In genomic region chr1:155078496-155079209, GRCh38 we compare ENCODE assay signal across 8 cellular contexts. TPM values are rescaled to one million over a fixed set of nuclear protein-coding genes. Genes with fewer than 3 reads are reported as not detected.
DNase-seq lines count a peak whose midpoint lies in the region; ATAC-seq, FAIRE-seq and TF ChIP-seq lines count a peak whose summit lies in the region.

Gene EFNA3 (plus strand): TSS chr1:155078837. CDS start chr1:155078942, 105 bp downstream.

- peak within 1 kb of the TSS; percentile 67 for H4K91ac ChIP-seq in H1 (replicated peaks; ENCODE audit: insufficient read length, low read length)

- no peaks in the 10 kb centered on the region for H3K79me1 ChIP-seq in H1 (ENCODE audit: low read depth, low read length)

- TF ChIP-seq RAD21 in H1 (IDR thresholded peaks at IDR 0.05 in 1 of 2, conservative IDR thresholded peaks at IDR 0.05 in 1 of 2; ENCODE audit: low read depth in 2 of 2, low read length in 2 of 2), result no peak

- CTCF ChIA-PET in activated CD4-positive, alpha-beta memory T cell treated with anti-CD3 and anti-CD28 coated beads, Interleukin-2, amount 10 ng/mL, durations not matched to agents 7 days and 5 days (lab: Charles Lee), result interaction anchor here (2.0 kb wide), 1 partner anchor 17 kb away, joined by 7 read pairs; no protein-coding TSS in a partner anchor
- CTCF ChIA-PET in H1 (lab: Charles Lee; ENCODE audit: partially characterized antibody), result interaction anchor here (0.5 to 33.9 kb wide), 6 partner anchors 8 to 170 kb away, joined by 3 to 907 read pairs (median 6); partner anchors contain the start of genes ADAM15 and EFNA4

- no peak within 1 kb of the TSS for H4K5ac ChIP-seq in H1 (ENCODE audit: insufficient read length, low read depth, low read length)

- H4K20me1 ChIP-seq in H1 (replicated peaks in 1 of 2; ENCODE audit: control insufficient read depth in 1 of 2, insufficient read depth in 2 of 2, low read length in 2 of 2), result peaks cover 0 to 11% of the 10 kb centered on the region in 2 experiments

- H3K23ac ChIP-seq in H1 (ENCODE audit: insufficient read length), result no peak within 1 kb of the TSS

- H3K18ac ChIP-seq in H1 (ENCODE audit: extremely low read depth, low read length), result peak within 1 kb of the TSS; percentile 71

- no peak within 1 kb of the TSS for H2BK5ac ChIP-seq in H1 (ENCODE audit: low read depth, low read length)

- H3K14ac ChIP-seq in H1 (ENCODE audit: insufficient read length), result no peak within 1 kb of the TSS

- no peak within 1 kb of the TSS; the same call in 1 of the 2 replicates for H4K8ac ChIP-seq in H1 (ENCODE audit: extremely low read depth, insufficient read depth, low read length)

- H2BK120ac ChIP-seq in H1 (replicated peaks; ENCODE audit: low read depth, low read length), result no peak within 1 kb of the TSS

- no peak for TF ChIP-seq POLR2A in H1 (IDR thresholded peaks at IDR 0.05; ENCODE audit: control extremely low read depth in 1 of 2, low read depth in 2 of 2, low read length in 2 of 2)

- TF ChIP-seq CTCF in H1 (IDR thresholded peaks at IDR 0.05; ENCODE audit: control extremely low read depth in 1 of 3, insufficient read depth in 1 of 3, low read depth in 1 of 3, low read length in 3 of 3), result 0 out of 4 replicates have a peak, but pooled peaks of 1 of the 3 experiments have one; percentile 4

- peak; percentile 69 to 77 for DNase-seq in NCI-H187 (lab: John Stamatoyannopoulos, UW)
- DNase-seq in NCI-H187 treated with DMSO at 0.1 percent for 48 hours (lab: John Stamatoyannopoulos, UW), result no peak
- DNase-seq in NCI-H1930 (lab: John Stamatoyannopoulos, UW), result peak; percentile 49 to 72
- DNase-seq in activated CD4-positive, alpha-beta memory T cell treated with anti-CD3 and anti-CD28 coated beads, Interleukin-2, amount 10 ng/mL, durations not matched to agents 7 days and 5 days, result peak; percentile 68
- DNase-seq in H1 (ENCODE audit: low read depth in 1 of 2, low spot score in 2 of 2), result peak in 1 of 2 experiments; percentile 91
- peak; percentile 52 for DNase-seq in midbrain (lab: John Stamatoyannopoulos, UW)

- H3K36me3 Mint-ChIP-seq in activated CD4-positive, alpha-beta memory T cell treated with anti-CD3 and anti-CD28 coated beads, Interleukin-2, amount 10 ng/mL, durations not matched to agents 7 days and 5 days (ENCODE audit: low read depth), result no peaks in the 10 kb centered on the region
- no peaks in the 10 kb centered on the region for H3K36me3 Mint-ChIP-seq in stimulated activated memory B cell treated with anti-CD40 and anti-IgM and Interleukin-4, amounts not matched to agents 10 μg/mL and 1 μg/mL and 100 μg/mL, for 72 hours

- no peaks in the 10 kb centered on the region for H3K79me2 ChIP-seq in H1 (ENCODE audit: control insufficient read depth in 1 of 2, insufficient read depth in 2 of 2, low read length in 2 of 2)

- peak within 1 kb of the TSS; percentile 75; the same call in 1 of the 2 replicates for H2BK12ac ChIP-seq in H1 (ENCODE audit: low read depth, low read length)

- ATAC-seq in stimulated activated memory B cell treated with anti-CD40 and anti-IgM and Interleukin-4, amounts not matched to agents 10 μg/mL and 1 μg/mL and 100 μg/mL, for 72 hours, result peak; percentile 68
- no peak for ATAC-seq in GM18498 (IDR thresholded peaks at IDR 0.05; ENCODE audit: unreplicated experiment)

- H2AK5ac ChIP-seq in H1 (ENCODE audit: low read depth, low read length), result peak within 1 kb of the TSS; percentile 48; the same call in 1 of the 2 replicates

- no peak for FAIRE-seq in H1 (lab: Jason Lieb, UNC)

- H3K9ac ChIP-seq in H1 (replicated peaks in 1 of 4; ENCODE audit: extremely low read depth in 1 of 4, low read depth in 3 of 4, low read length in 3 of 4), result no peak within 1 kb of the TSS

- H3K27ac ChIP-seq in H1 (ENCODE audit: low read depth, low read length), result no peak within 1 kb of the TSS

- H3K56ac ChIP-seq in H1 (replicated peaks; ENCODE audit: insufficient read length, low read depth, low read length), result no peak within 1 kb of the TSS

- H2BK15ac ChIP-seq in H1 (ENCODE audit: low read length), result peak within 1 kb of the TSS; percentile 46; the same call in 1 of the 2 replicates

- H3K4me3 ChIP-seq in H1 (ENCODE audit: extremely low read depth in 1 of 4, insufficient read depth in 2 of 4, low read depth in 3 of 4, low read length in 4 of 4), result peak within 1 kb of the TSS; percentile 57 to 77 (median 64)

- 6% methylated on average over 14 of the region's 59 CpGs; no CpG with 5 or more reads in 1 of the 2 experiments for WGBS in H1 (ENCODE audit: extremely low coverage in 1 of 2, insufficient coverage in 1 of 2, insufficient read length in 1 of 2, insufficient replicate concordance in 2 of 2, low coverage in 1 of 2, low lambda C conversion rate in 2 of 2, missing lambda C conversion rate in 1 of 2), 2 experiments

- H3K4me3 Mint-ChIP-seq in activated CD4-positive, alpha-beta memory T cell treated with anti-CD3 and anti-CD28 coated beads, Interleukin-2, amount 10 ng/mL, durations not matched to agents 7 days and 5 days, result peak within 1 kb of the TSS; percentile 13
- peak within 1 kb of the TSS; percentile 68 for H3K4me3 Mint-ChIP-seq in stimulated activated memory B cell treated with anti-CD40 and anti-IgM and Interleukin-4, amounts not matched to agents 10 μg/mL and 1 μg/mL and 100 μg/mL, for 72 hours

- H3K9me3 ChIP-seq in H1 (ENCODE audit: insufficient read depth in 2 of 2, low read depth in 1 of 2, low read length in 1 of 2), result no peaks in the 10 kb centered on the region

- POLR2A ChIA-PET in activated CD4-positive, alpha-beta memory T cell treated with anti-CD3 and anti-CD28 coated beads, Interleukin-2, amount 10 ng/mL, durations not matched to agents 7 days and 5 days (lab: Charles Lee), result interaction anchor here (1.1 to 5.1 kb wide), 3 partner anchors 11 to 18 kb away, joined by 3 to 22 read pairs (median 4); partner anchors contain the start of gene EFNA4
- POLR2A ChIA-PET in H1 (lab: Charles Lee; ENCODE audit: partially characterized antibody), result interaction anchor here (0.8 to 2.6 kb wide), 5 partner anchors 9 to 105 kb away, joined by 3 to 18 read pairs (median 7); partner anchors contain the start of gene EFNA4

- peaks cover 0 to 34% (median 16%) of the 10 kb centered on the region in 4 experiments; a peak in 6 of 7 replicates for H3K4me1 ChIP-seq in H1 (replicated peaks in 1 of 4; ENCODE audit: control insufficient read depth in 3 of 4, insufficient read depth in 4 of 4, low read length in 3 of 4)

- no peaks in the 10 kb centered on the region for H3K36me3 ChIP-seq in H1 (ENCODE audit: control insufficient read depth in 2 of 4, insufficient read depth in 4 of 4, low read length in 3 of 4)

- no peak within 1 kb of the TSS for H2AFZ ChIP-seq in H1 (ENCODE audit: low read length)

- H2BK20ac ChIP-seq in H1 (ENCODE audit: low read length), result peak within 1 kb of the TSS; percentile 55; the same call in 1 of the 2 replicates

- H3K4me1 Mint-ChIP-seq in activated CD4-positive, alpha-beta memory T cell treated with anti-CD3 and anti-CD28 coated beads, Interleukin-2, amount 10 ng/mL, durations not matched to agents 7 days and 5 days, result peaks cover 56% of the 10 kb centered on the region
- peaks cover 46% of the 10 kb centered on the region for H3K4me1 Mint-ChIP-seq in stimulated activated memory B cell treated with anti-CD40 and anti-IgM and Interleukin-4, amounts not matched to agents 10 μg/mL and 1 μg/mL and 100 μg/mL, for 72 hours

- H3K27ac Mint-ChIP-seq in activated CD4-positive, alpha-beta memory T cell treated with anti-CD3 and anti-CD28 coated beads, Interleukin-2, amount 10 ng/mL, durations not matched to agents 7 days and 5 days, result no peak within 1 kb of the TSS
- H3K27ac Mint-ChIP-seq in stimulated activated memory B cell treated with anti-CD40 and anti-IgM and Interleukin-4, amounts not matched to agents 10 μg/mL and 1 μg/mL and 100 μg/mL, for 72 hours, result peak within 1 kb of the TSS; percentile 50

- peaks cover 45 to 59% (median 57%) of the 10 kb centered on the region in 4 experiments for H3K27me3 ChIP-seq in H1 (replicated peaks in 1 of 4; ENCODE audit: control insufficient read depth in 3 of 4, extremely low read depth in 1 of 4, insufficient read depth in 3 of 4, low read length in 3 of 4)

- no peak within 1 kb of the TSS for H3K4ac ChIP-seq in H1 (replicated peaks; ENCODE audit: insufficient read length, low read depth, low read length)

- H3K27me3 Mint-ChIP-seq in activated CD4-positive, alpha-beta memory T cell treated with anti-CD3 and anti-CD28 coated beads, Interleukin-2, amount 10 ng/mL, durations not matched to agents 7 days and 5 days, result peaks cover 55% of the 10 kb centered on the region
- peaks cover 42% of the 10 kb centered on the region for H3K27me3 Mint-ChIP-seq in stimulated activated memory B cell treated with anti-CD40 and anti-IgM and Interleukin-4, amounts not matched to agents 10 μg/mL and 1 μg/mL and 100 μg/mL, for 72 hours

- peaks cover 16% of the 10 kb centered on the region; the same call in 1 of the 2 replicates for H3K23me2 ChIP-seq in H1 (ENCODE audit: low read depth, low read length)

- H3K9me3 Mint-ChIP-seq in activated CD4-positive, alpha-beta memory T cell treated with anti-CD3 and anti-CD28 coated beads, Interleukin-2, amount 10 ng/mL, durations not matched to agents 7 days and 5 days, result no peaks in the 10 kb centered on the region
- no peaks in the 10 kb centered on the region for H3K9me3 Mint-ChIP-seq in stimulated activated memory B cell treated with anti-CD40 and anti-IgM and Interleukin-4, amounts not matched to agents 10 μg/mL and 1 μg/mL and 100 μg/mL, for 72 hours

- no peak for TF ChIP-seq EP300 in H1 (IDR thresholded peaks at IDR 0.05; ENCODE audit: borderline replicate concordance in 1 of 2, low read depth in 2 of 2, low read length in 2 of 2)

- peak within 1 kb of the TSS; percentile 93 to 95 for H3K4me2 ChIP-seq in H1 (ENCODE audit: insufficient read depth in 1 of 2, low read depth in 2 of 2, low read length in 2 of 2)

TF ChIP-seq in H1, 55 proteins besides CTCF, POLR2A, EP300 and RAD21 (continues in another document):
- TF ChIP-seq ZNF274 (IDR thresholded peaks at IDR 0.05; ENCODE audit: borderline replicate concordance, extremely low read depth, low read length), result no peak
- no peak for TF ChIP-seq NANOG (IDR thresholded peaks at IDR 0.05; ENCODE audit: insufficient read depth, low read depth, low read length, poor library complexity, severe bottlenecking)
- TF ChIP-seq YY1 (IDR thresholded peaks at IDR 0.05; ENCODE audit: low read depth, low read length), result 0 out of 2 replicates have a peak, but pooled peaks have one; percentile 5
- TF ChIP-seq TBP (IDR thresholded peaks at IDR 0.05; ENCODE audit: low read depth, low read length), result no peak

RNA-seq across cellular contexts. Expression of gene EFNA3, which starts in this region (rescaled TPM):
- total RNA-seq in activated CD4-positive, alpha-beta memory T cell treated with anti-CD3 and anti-CD28 coated beads, Interleukin-2, amount 10 ng/mL, durations not matched to agents 7 days and 5 days, result 1 to 10 TPM; 3.9 to 4.9 TPM
- total RNA-seq in H1 (2021; fragmentation: NEBNext Ultra II Directional; extraction: Animal tissue kit (Norgen Biotek cat#: 25700)), result 10.8 and 11.6 TPM in 2 replicates
- polyA plus RNA-seq in H1 (2011; rRNA removed), result 13.8 and 18.7 TPM in 2 replicates
- polyA plus RNA-seq in H1 (2011; cell fraction: cytosol; rRNA removed), result 9.6 TPM
- polyA plus RNA-seq in H1 (2011; cell fraction: nucleus; rRNA removed), result 14.5 TPM
- 7.9 to 16.6 TPM (median 13.5 TPM) in 4 replicates for polyA plus RNA-seq in H1 (2012, experiment 1 of 2)
- 13.4 TPM for polyA plus RNA-seq in H1 (2012, experiment 2 of 2)
- 11.6 TPM for polyA plus RNA-seq in H1 (2013, experiment 1 of 2)
- polyA plus RNA-seq in H1 (2013, experiment 2 of 2), result 10.9 TPM
- 5.2 and 7.7 TPM in 2 replicates for polyA minus RNA-seq in H1 (2011; rRNA and poly(A)+ RNA removed)
- polyA minus RNA-seq in H1 (2011; cell fraction: cytosol; rRNA and poly(A)+ RNA removed), result 2.1 TPM
- 5.4 TPM for polyA minus RNA-seq in H1 (2011; cell fraction: nucleus; rRNA and poly(A)+ RNA removed)
